8 cellular contexts compared by ENCODE assay signal in the genomic region with DNA sequence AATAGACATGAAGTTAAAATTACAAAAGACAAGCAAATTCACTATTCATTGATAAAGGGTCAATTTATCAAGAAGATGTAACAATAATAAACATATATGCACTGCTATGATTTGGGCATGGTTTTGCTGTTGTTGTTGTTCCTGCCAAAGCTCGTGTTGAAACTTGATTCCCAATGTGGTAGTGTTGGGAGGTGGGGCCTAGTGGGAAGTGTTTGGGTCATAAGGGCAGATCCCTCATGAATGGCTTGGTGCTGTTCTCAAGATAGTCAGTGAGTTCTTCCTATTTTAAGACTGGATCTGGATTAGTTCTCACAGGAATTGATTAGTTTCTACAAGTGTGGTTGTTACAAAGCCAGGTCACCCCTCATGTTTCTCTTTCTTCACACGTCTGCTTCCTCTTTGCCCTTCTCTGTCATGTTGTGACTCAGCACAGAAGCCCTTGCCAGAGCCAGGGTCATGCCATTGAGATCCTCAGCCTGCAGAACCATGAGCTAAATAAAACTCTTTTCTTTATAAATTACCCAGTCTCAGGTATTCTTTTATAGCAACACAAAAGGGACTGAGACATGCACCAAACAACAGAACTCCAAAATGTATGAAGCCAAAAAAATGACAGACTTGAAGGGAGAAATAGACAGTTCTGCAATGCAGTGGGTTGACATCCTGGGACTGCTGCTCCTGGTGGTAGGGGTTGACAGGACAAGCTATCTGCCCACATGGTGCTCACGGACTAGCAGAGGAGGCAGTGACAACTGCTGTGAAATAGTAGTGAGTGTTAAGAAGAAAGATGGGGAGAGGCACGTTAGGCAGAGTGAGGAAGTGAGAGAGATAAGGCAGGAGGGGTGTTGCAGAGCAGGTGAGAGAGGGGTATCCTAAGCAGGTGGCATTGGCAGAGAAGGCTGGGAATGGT. TPM values are rescaled to one million over a fixed set of nuclear protein-coding genes. Genes with fewer than 3 reads are reported as not detected.
A peak's percentile ranks its signal among the peaks of the same experiment; 100 is the strongest.
DNase-seq lines count a peak whose midpoint lies in the region; ATAC-seq, FAIRE-seq and TF ChIP-seq lines count a peak whose summit lies in the region.

No MANE protein-coding gene starts in this region.

- DNase-seq in GM12891 (ENCODE audit: insufficient read length, low spot score) (no peak), pulmonary artery endothelial cell (ENCODE audit: low read depth, low spot score) (peak; percentile 3), NCI-H2171 treated with DMSO at 0.1 percent for 48 hours (lab: John Stamatoyannopoulos, UW) (no peak), NCI-H187 treated with DMSO at 0.1 percent for 48 hours (lab: John Stamatoyannopoulos, UW) (no peak)
- DNase-seq in Jurkat, Clone E6-1 (ENCODE audit: low read depth, low spot score): peak; percentile 39
- no peak for DNase-seq in activated naive CD8-positive, alpha-beta T cell treated with anti-CD3 and anti-CD28 coated beads for 36 hours
- DNase-seq in effector CD8-positive, alpha-beta T cell (lab: John Stamatoyannopoulos, UW): no peak

- peak; percentile 98 for FAIRE-seq in GM12891 (lab: Jason Lieb, UNC)

- peak; percentile 77 for ATAC-seq in GM21619 (IDR thresholded peaks at IDR 0.05; ENCODE audit: unreplicated experiment)

- peaks cover 5% of the 10 kb centered on the region for H3K4me1 Mint-ChIP-seq in activated naive CD8-positive, alpha-beta T cell treated with anti-CD3 and anti-CD28 coated beads for 36 hours

- peak overlapping the region; percentile 0 for H3K27ac Mint-ChIP-seq in activated naive CD8-positive, alpha-beta T cell treated with anti-CD3 and anti-CD28 coated beads for 36 hours

- H3K9me3 Mint-ChIP-seq in activated naive CD8-positive, alpha-beta T cell treated with anti-CD3 and anti-CD28 coated beads for 36 hours: no peaks in the 10 kb centered on the region

- no peak overlapping the region for H3K4me3 ChIP-seq in Jurkat, Clone E6-1 (ENCODE audit: low read length)

- no peak overlapping the region for H3K4me3 Mint-ChIP-seq in activated naive CD8-positive, alpha-beta T cell treated with anti-CD3 and anti-CD28 coated beads for 36 hours

- H3K27me3 Mint-ChIP-seq in activated naive CD8-positive, alpha-beta T cell treated with anti-CD3 and anti-CD28 coated beads for 36 hours: peaks cover 18% of the 10 kb centered on the region

- TF ChIP-seq POLR2A in GM12891 (IDR thresholded peaks at IDR 0.05; ENCODE audit: low read depth, low read length): no peak

- H3K36me3 Mint-ChIP-seq in activated naive CD8-positive, alpha-beta T cell treated with anti-CD3 and anti-CD28 coated beads for 36 hours: no peaks in the 10 kb centered on the region

TF ChIP-seq in GM12891, 5 proteins besides CTCF, POLR2A, EP300 and RAD21:
- TF ChIP-seq SPI1 (IDR thresholded peaks at IDR 0.05; ENCODE audit: low read depth, low read length) (peak; percentile 89), POLR2AphosphoS5 (IDR thresholded peaks at IDR 0.05; ENCODE audit: low read depth, low read length) (no peak), POU2F2 (IDR thresholded peaks at IDR 0.05; ENCODE audit: low read depth, low read length) (0 out of 2 replicates have a peak, but pooled peaks have one; percentile 9)
TF ChIP-seq in GM12891: peak in this region for 2.

RNA-seq across cellular contexts. Expression of a gene that starts 18.6 kb away (rescaled TPM):
- 7.5 TPM for polyA plus RNA-seq in GM12891 (2012; ENCODE audit: low read depth, missing spikeins)
- 20.6 TPM for polyA plus RNA-seq in Jurkat, Clone E6-1 (2012; ENCODE audit: insufficient read depth, insufficient read length)
- total RNA-seq in activated naive CD8-positive, alpha-beta T cell treated with anti-CD3 and anti-CD28 coated beads for 36 hours: 10 to 100 TPM; 37.5 to 38.8 TPM
- 13.1 and 23.0 TPM in 2 replicates for total RNA-seq in pulmonary artery endothelial cell

Comparison
In these comparisons a context has a peak if more than half of its experiments do, and no peak if none do; other contexts are left out.
1. DNase-seq: peak in Jurkat, Clone E6-1 (single experiment) and pulmonary artery endothelial cell (single experiment); none in GM12891 (single experiment), activated naive CD8-positive, alpha-beta T cell treated with anti-CD3 and anti-CD28 coated beads for 36 hours (single experiment), effector CD8-positive, alpha-beta T cell (single experiment), NCI-H2171 treated with DMSO at 0.1 percent for 48 hours (single experiment) and NCI-H187 treated with DMSO at 0.1 percent for 48 hours (single experiment).